Comparison of ENCODE assay signal across 1 cellular context in genomic region chr6:136967874-136968752, GRCh38.
TF ChIP-seq lines count a peak whose summit lies in the region.

No MANE protein-coding gene starts in this region.

TF ChIP-seq in HEK293, 187 proteins besides CTCF, POLR2A, EP300 and RAD21 (continued from another document):
- TF ChIP-seq PBX3 (CRISPR knock-in tag; IDR thresholded peaks at IDR 0.05) (no peak), ZNF560 (tag by site-specific recombination; IDR thresholded peaks at IDR 0.05; ENCODE audit: borderline replicate concordance) (no peak), ZNF366 (tag by site-specific recombination; conservative IDR thresholded peaks at IDR 0.05) (0 out of 2 replicates have a peak, but pooled peaks have one; percentile 34), SALL2 (tag by site-specific recombination; IDR thresholded peaks at IDR 0.05; ENCODE audit: borderline replicate concordance) (no peak), ZNF629 (tag by site-specific recombination; IDR thresholded peaks at IDR 0.05) (0 out of 2 replicates have a peak, but pooled peaks have one; percentile 13)
